Comparison of ENCODE assay signal across 9 cellular contexts in the genomic region with DNA sequence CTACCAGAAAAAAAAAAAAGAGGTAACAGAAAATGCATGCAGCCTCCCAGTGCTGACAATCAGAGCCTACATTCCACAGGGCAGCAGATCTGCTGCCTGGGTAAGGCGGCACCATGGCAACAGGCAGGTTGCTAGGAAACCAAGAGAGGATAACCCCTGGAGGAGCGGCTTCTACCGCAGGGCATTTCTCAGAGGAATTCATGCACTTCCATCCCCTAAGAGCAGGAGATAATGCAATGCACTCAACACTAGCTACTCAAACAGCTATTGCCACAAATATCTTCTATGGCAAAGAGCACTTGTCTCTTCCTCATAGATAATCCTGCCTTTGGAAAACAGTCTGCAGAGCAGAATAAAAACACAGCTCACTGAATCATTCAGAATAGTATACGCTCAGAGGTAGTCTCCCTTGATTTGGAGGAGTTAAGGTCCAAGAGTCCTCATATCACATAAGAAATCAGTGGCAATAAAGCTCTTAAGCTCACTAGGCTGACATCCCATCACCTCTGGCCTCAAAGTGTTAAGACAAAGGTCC. TPM values are rescaled to one million over a fixed set of nuclear protein-coding genes. Genes with fewer than 3 reads are reported as not detected.
DNase-seq lines count a peak whose midpoint lies in the region; ATAC-seq, FAIRE-seq and TF ChIP-seq lines count a peak whose summit lies in the region.
"Had no signal": no experiment of that assay in that cellular context is flagged by ENCODE, and none has a peak within 500 bp of the region (broad histone marks: within the 10 kb centered on the region; RNA-seq: fewer than 3 reads in every experiment).

No MANE protein-coding gene starts in this region.

- no peaks in the 10 kb centered on the region for H3K27me3 ChIP-seq in mammary epithelial cell (ENCODE audit: insufficient read depth, low read length)

- peak; percentile 92 for FAIRE-seq in G401.6 (lab: Jason Lieb, UNC)

- no peaks in the 10 kb centered on the region for H3K36me3 ChIP-seq in mammary epithelial cell (ENCODE audit: insufficient read depth, low read length)

- no peak overlapping the region for H3K4me3 ChIP-seq in mammary epithelial cell (replicated peaks in 1 of 3; ENCODE audit: insufficient read depth in 1 of 3, low read depth in 2 of 3, low read length in 3 of 3)
- H3K4me3 ChIP-seq: skin epidermis had no signal

- peak; percentile 82 for DNase-seq in NCI-H2227 treated with DMSO at 0.1 percent for 48 hours (lab: John Stamatoyannopoulos, UW)
- peak; percentile 88 for DNase-seq in mammary epithelial cell
- peak; percentile 98 for DNase-seq in islet precursor cell
- peak; percentile 93 for DNase-seq in superior temporal gyrus (ENCODE audit: extremely low spot score)
- no peak for DNase-seq in activated T-cell treated with anti-CD3 and anti-CD28 coated beads for 4 hours

- no peak overlapping the region for H2AFZ ChIP-seq in mammary epithelial cell (ENCODE audit: low read depth, low read length)

- intact Hi-C loops in mammary epithelial cell (cut with micrococcal nuclease) = no loop called here

- no TSS peak for BruUV-seq in mammary epithelial cell (replicated peaks; lab: Mats Ljungman, UMichigan)

- H3K79me2 ChIP-seq in mammary epithelial cell (ENCODE audit: insufficient read depth, low read length) = peaks cover 96% of the 10 kb centered on the region

- CTCF ChIA-PET in mammary epithelial cell (lab: Charles Lee; ENCODE audit: low non-redundant PET) = no interaction called here

- ATAC-seq in GM19395 (IDR thresholded peaks at IDR 0.05; ENCODE audit: unreplicated experiment) (no peak), GM21423 (IDR thresholded peaks at IDR 0.05; ENCODE audit: unreplicated experiment) (no peak)

- dilution Hi-C loops in mammary epithelial cell (cut with HindIII; ENCODE audit: low sequenced_read_pairs) = no loop called here

- H3K4me1 ChIP-seq in mammary epithelial cell (ENCODE audit: insufficient read depth, low read length) = peaks cover 57% of the 10 kb centered on the region

- WGBS in mammary epithelial cell (ENCODE audit: low coverage, missing lambda C conversion rate) = 8% methylated on average over 4 of the region's 4 CpGs

- peaks cover 4% of the 10 kb centered on the region for H4K20me1 ChIP-seq in mammary epithelial cell (ENCODE audit: insufficient read depth, low read length)

- H3K27ac ChIP-seq in mammary epithelial cell (ENCODE audit: insufficient read depth, low read depth, low read length) = peak overlapping the region; percentile 98

- H3K9ac ChIP-seq in mammary epithelial cell (ENCODE audit: insufficient read depth, low read length) = no peak overlapping the region

- H3K4me2 ChIP-seq in mammary epithelial cell (ENCODE audit: insufficient read depth, low read depth, low read length) = no peak overlapping the region

- H3K9me3 ChIP-seq in mammary epithelial cell (replicated peaks; ENCODE audit: insufficient read depth, low read length) = no peaks in the 10 kb centered on the region

- in situ Hi-C loops in mammary epithelial cell (cut with MboI; ENCODE audit: low sequenced_read_pairs in 2 of 2) = no loop called here

- TF ChIP-seq CTCF in mammary epithelial cell (conservative IDR thresholded peaks at IDR 0.05 in 1 of 2, IDR thresholded peaks at IDR 0.05 in 1 of 2; ENCODE audit: extremely low read depth in 1 of 2, insufficient read depth in 1 of 2, low read depth in 1 of 2, low read length in 2 of 2) = no peak

RNA-seq across cellular contexts. Expression of a gene that starts 10.8 kb away (rescaled TPM):
- 1,000 to 10,000 TPM in 1 of 2 donors, 100 to 1,000 TPM in 1; 655 to 1,757 TPM for total RNA-seq in mammary epithelial cell
- 864 TPM for polyA plus RNA-seq in mammary epithelial cell
- 764 TPM for polyA minus RNA-seq in mammary epithelial cell
